Comparison of ENCODE assay signal across 1 cellular context in the genomic region with DNA sequence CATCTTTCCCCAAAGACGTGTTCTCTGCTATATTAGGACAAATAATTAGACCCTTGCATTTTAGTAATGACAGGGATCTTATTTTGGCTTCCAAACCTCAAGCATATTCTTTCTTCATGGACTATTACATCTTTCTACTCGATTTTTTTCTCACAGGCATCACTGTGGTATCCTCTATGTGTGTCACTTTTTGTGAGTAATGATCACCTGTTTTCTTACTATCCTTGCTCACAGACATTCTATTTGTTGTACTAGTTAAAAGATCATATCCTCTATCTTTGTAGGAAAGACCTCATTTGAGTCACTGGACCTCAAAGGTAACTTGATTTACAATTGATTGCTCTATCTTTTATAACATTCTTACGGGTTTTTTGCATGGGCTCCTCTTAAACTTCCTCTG.
TF ChIP-seq lines count a peak whose summit lies in the region.

No MANE protein-coding gene starts in this region.

TF ChIP-seq in WTC11, 78 proteins besides CTCF, POLR2A, EP300 and RAD21 (continued from another document):
- TF ChIP-seq HMGXB4 (CRISPR knock-in tag; IDR thresholded peaks at IDR 0.05) (no peak), ZNF121 (CRISPR knock-in tag; IDR thresholded peaks at IDR 0.05) (no peak), CREM (CRISPR knock-in tag; IDR thresholded peaks at IDR 0.05) (no peak), ATF1 (CRISPR knock-in tag; IDR thresholded peaks at IDR 0.05) (no peak), TP53 (CRISPR knock-in tag; IDR thresholded peaks at IDR 0.05) (no peak), TEAD1 (CRISPR knock-in tag; IDR thresholded peaks at IDR 0.05) (no peak)
- TF ChIP-seq, protein P1, sequence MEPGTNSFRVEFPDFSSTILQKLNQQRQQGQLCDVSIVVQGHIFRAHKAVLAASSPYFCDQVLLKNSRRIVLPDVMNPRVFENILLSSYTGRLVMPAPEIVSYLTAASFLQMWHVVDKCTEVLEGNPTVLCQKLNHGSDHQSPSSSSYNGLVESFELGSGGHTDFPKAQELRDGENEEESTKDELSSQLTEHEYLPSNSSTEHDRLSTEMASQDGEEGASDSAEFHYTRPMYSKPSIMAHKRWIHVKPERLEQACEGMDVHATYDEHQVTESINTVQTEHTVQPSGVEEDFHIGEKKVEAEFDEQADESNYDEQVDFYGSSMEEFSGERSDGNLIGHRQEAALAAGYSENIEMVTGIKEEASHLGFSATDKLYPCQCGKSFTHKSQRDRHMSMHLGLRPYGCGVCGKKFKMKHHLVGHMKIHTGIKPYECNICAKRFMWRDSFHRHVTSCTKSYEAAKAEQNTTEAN (CRISPR knock-in tag; IDR thresholded peaks at IDR 0.05) = no peak
